ENCODE assay signal across 1 cellular context in genomic region chr6:100305237-100305869, GRCh38.
TF ChIP-seq lines count a peak whose summit lies in the region.

No MANE protein-coding gene starts in this region.

TF ChIP-seq in HEK293, 187 proteins besides CTCF, POLR2A, EP300 and RAD21 (continued from another document):
- no peak for TF ChIP-seq ZNF449 (tag by site-specific recombination; IDR thresholded peaks at IDR 0.05)
- TF ChIP-seq ZNF544 (tag by site-specific recombination; IDR thresholded peaks at IDR 0.05), result no peak
- no peak for TF ChIP-seq ZNF362 (tag by site-specific recombination; IDR thresholded peaks at IDR 0.05)
- TF ChIP-seq YY1 (tag by site-specific recombination; IDR thresholded peaks at IDR 0.05), result no peak
- no peak for TF ChIP-seq ZNF558 (tag by site-specific recombination; IDR thresholded peaks at IDR 0.05)
- TF ChIP-seq OSR2 (tag by site-specific recombination; IDR thresholded peaks at IDR 0.05), result peak; percentile 61; the same call in 1 of the 2 replicates
- no peak for TF ChIP-seq ZNF302 (tag by site-specific recombination; IDR thresholded peaks at IDR 0.05; ENCODE audit: low read depth)
